Comparison of ENCODE assay signal across 21 cellular contexts in genomic region chr12:98738539-98738938, GRCh38.
DNase-seq lines count a peak whose midpoint lies in the region; ATAC-seq and TF ChIP-seq lines count a peak whose summit lies in the region.
"Had no signal": no experiment of that assay in that cellular context is flagged by ENCODE, and none has a peak within 500 bp of the region (broad histone marks: within the 10 kb centered on the region; RNA-seq: fewer than 3 reads in every experiment).

No MANE protein-coding gene starts in this region.

- H3K4me1 ChIP-seq in mesendoderm (ENCODE audit: control insufficient read depth, low read depth, low read length) (peaks cover 5% of the 10 kb centered on the region), MM.1S (ENCODE audit: low read length) (no peaks in the 10 kb centered on the region)

- H3K9me3 ChIP-seq in MM.1S (replicated peaks; ENCODE audit: insufficient read depth, low read length), result no peaks in the 10 kb centered on the region

- H4K5ac ChIP-seq in mesendoderm (ENCODE audit: low read length), result no peak overlapping the region

- no peak overlapping the region for H2BK5ac ChIP-seq in mesendoderm (ENCODE audit: low read length)

- no peaks in the 10 kb centered on the region for H3F3A ChIP-seq in MM.1S (ENCODE audit: insufficient read depth, low read length)

- WGBS in mesendoderm (ENCODE audit: extremely low coverage, insufficient coverage, low lambda C conversion rate), result no CpG with 5 or more reads among the region's 2 CpGs

- H3K36me3 Mint-ChIP-seq in activated CD4-positive, alpha-beta T cell treated with anti-CD3 and anti-CD28 coated beads, Interleukin-2, amount 10 ng/mL, durations not matched to agents 24 days and 14 days (ENCODE audit: low read depth), result peaks cover 18% of the 10 kb centered on the region
- peaks cover under 1% of the 10 kb centered on the region for H3K36me3 Mint-ChIP-seq in activated naive CD8-positive, alpha-beta T cell treated with anti-CD3 and anti-CD28 coated beads, Interleukin-2, amount 50 U/mL, for 24 hours (ENCODE audit: low read depth)
- peaks cover 5% of the 10 kb centered on the region for H3K36me3 Mint-ChIP-seq in activated naive CD8-positive, alpha-beta T cell treated with anti-CD3 and anti-CD28 coated beads for 36 hours
- peaks cover 22% of the 10 kb centered on the region for H3K36me3 Mint-ChIP-seq in activated T-helper 1 cell treated with anti-CD3 and anti-CD28 coated beads, Interleukin-12 subunit alpha, Interleukin-12 subunit beta, Interleukin-2, Interleukin-4 antibody, amounts not matched to agents 30 ng/mL and 10 ng/mL and 1 ng/mL, durations not matched to agents 14 hours and 24 hours and 36 hours (ENCODE audit: low read depth)

- no peaks in the 10 kb centered on the region for H3K9me2 ChIP-seq in MM.1S (replicated peaks; ENCODE audit: insufficient read depth, low read length)

- no peak for TF ChIP-seq CTCF in MM.1S (IDR thresholded peaks at IDR 0.05; ENCODE audit: low read length)

- H2AFZ ChIP-seq in MM.1S (ENCODE audit: low read length), result no peak overlapping the region

- H3K27ac ChIP-seq in mesendoderm (ENCODE audit: low read depth, low read length) (no peak overlapping the region), MM.1S (ENCODE audit: low read length) (no peak overlapping the region)
- H3K27ac ChIP-seq: C4-2B had no signal

- H3K79me1 ChIP-seq in mesendoderm (ENCODE audit: low read length), result no peaks in the 10 kb centered on the region

- H3K4ac ChIP-seq in mesendoderm (ENCODE audit: low read depth, low read length), result no peak overlapping the region

- peaks cover 63% of the 10 kb centered on the region for H3K4me1 Mint-ChIP-seq in activated CD4-positive, alpha-beta T cell treated with anti-CD3 and anti-CD28 coated beads, Interleukin-2, amount 10 ng/mL, durations not matched to agents 24 days and 14 days
- H3K4me1 Mint-ChIP-seq in activated naive CD8-positive, alpha-beta T cell treated with anti-CD3 and anti-CD28 coated beads, Interleukin-2, amount 50 U/mL, for 24 hours, result peaks cover 38% of the 10 kb centered on the region
- peaks cover 7% of the 10 kb centered on the region for H3K4me1 Mint-ChIP-seq in activated naive CD8-positive, alpha-beta T cell treated with anti-CD3 and anti-CD28 coated beads for 36 hours
- H3K4me1 Mint-ChIP-seq in activated T-helper 1 cell treated with anti-CD3 and anti-CD28 coated beads, Interleukin-12 subunit alpha, Interleukin-12 subunit beta, Interleukin-2, Interleukin-4 antibody, amounts not matched to agents 30 ng/mL and 10 ng/mL and 1 ng/mL, durations not matched to agents 14 hours and 24 hours and 36 hours (ENCODE audit: low read depth), result peaks cover 54% of the 10 kb centered on the region
- H3K4me1 Mint-ChIP-seq: IgD-negative memory B cell had no signal

- no peak overlapping the region for H2BK15ac ChIP-seq in mesendoderm (replicated peaks; ENCODE audit: low read depth)

- H3K27me3 Mint-ChIP-seq in activated CD4-positive, alpha-beta T cell treated with anti-CD3 and anti-CD28 coated beads, Interleukin-2, amount 10 ng/mL, durations not matched to agents 24 days and 14 days, result no peaks in the 10 kb centered on the region
- H3K27me3 Mint-ChIP-seq in activated naive CD8-positive, alpha-beta T cell treated with anti-CD3 and anti-CD28 coated beads, Interleukin-2, amount 50 U/mL, for 24 hours, result peaks cover 14% of the 10 kb centered on the region
- peaks cover 17% of the 10 kb centered on the region for H3K27me3 Mint-ChIP-seq in activated naive CD8-positive, alpha-beta T cell treated with anti-CD3 and anti-CD28 coated beads for 36 hours
- H3K27me3 Mint-ChIP-seq in activated T-helper 1 cell treated with anti-CD3 and anti-CD28 coated beads, Interleukin-12 subunit alpha, Interleukin-12 subunit beta, Interleukin-2, Interleukin-4 antibody, amounts not matched to agents 30 ng/mL and 10 ng/mL and 1 ng/mL, durations not matched to agents 14 hours and 24 hours and 36 hours (ENCODE audit: insufficient read depth), result no peaks in the 10 kb centered on the region
- H3K27me3 Mint-ChIP-seq: IgD-negative memory B cell had no signal

- H3K36me3 ChIP-seq in mesendoderm (ENCODE audit: control insufficient read depth, insufficient read depth, low read length) (no peaks in the 10 kb centered on the region), MM.1S (replicated peaks; ENCODE audit: insufficient read depth, low read length) (no peaks in the 10 kb centered on the region)

- no peak for DNase-seq in activated CD4-positive, alpha-beta T cell treated with anti-CD3 and anti-CD28 coated beads, Interleukin-2, amount 10 ng/mL, durations not matched to agents 24 days and 14 days
- no peak for DNase-seq in activated CD4-positive, alpha-beta T cell treated with anti-CD3 and anti-CD28 coated beads, Interleukin-2, amount 50 U/mL, for 48 hours
- DNase-seq in activated naive CD8-positive, alpha-beta T cell treated with anti-CD3 and anti-CD28 coated beads, Interleukin-2, amount 50 U/mL, for 24 hours, result no peak
- no peak for DNase-seq in activated naive CD8-positive, alpha-beta T cell treated with anti-CD3 and anti-CD28 coated beads for 36 hours
- DNase-seq in activated T-helper 1 cell treated with anti-CD3 and anti-CD28 coated beads, Interleukin-12 subunit alpha, Interleukin-12 subunit beta, Interleukin-2, Interleukin-4 antibody, amounts not matched to agents 30 ng/mL and 10 ng/mL and 1 ng/mL, durations not matched to agents 14 hours and 24 hours and 36 hours (ENCODE audit: low spot score), result no peak
- DNase-seq in mesendoderm (no peak), MM.1S (no peak)
- DNase-seq: Calu3; CD8-positive, alpha-beta memory T cell; DMS153; GF-D8; Karpas-422; NCI-H1694; NCI-H2081 treated with DMSO at 0.1 percent for 48 hours; NCI-H510A; NK-92 treated with Interleukin-12 subunit alpha and Interleukin-12 subunit beta, amount 100 ng/mL, for 24 hours; SIG-M5 had no signal

- H3K4me3 Mint-ChIP-seq in activated CD4-positive, alpha-beta T cell treated with anti-CD3 and anti-CD28 coated beads, Interleukin-2, amount 10 ng/mL, durations not matched to agents 24 days and 14 days, result peak overlapping the region; percentile 36
- no peak overlapping the region for H3K4me3 Mint-ChIP-seq in activated naive CD8-positive, alpha-beta T cell treated with anti-CD3 and anti-CD28 coated beads, Interleukin-2, amount 50 U/mL, for 24 hours
- H3K4me3 Mint-ChIP-seq in activated naive CD8-positive, alpha-beta T cell treated with anti-CD3 and anti-CD28 coated beads for 36 hours, result no peak overlapping the region
- H3K4me3 Mint-ChIP-seq in activated T-helper 1 cell treated with anti-CD3 and anti-CD28 coated beads, Interleukin-12 subunit alpha, Interleukin-12 subunit beta, Interleukin-2, Interleukin-4 antibody, amounts not matched to agents 30 ng/mL and 10 ng/mL and 1 ng/mL, durations not matched to agents 14 hours and 24 hours and 36 hours, result no peak overlapping the region
- H3K4me3 Mint-ChIP-seq: CD8-positive, alpha-beta memory T cell; IgD-negative memory B cell had no signal

- H3K27ac Mint-ChIP-seq in activated CD4-positive, alpha-beta T cell treated with anti-CD3 and anti-CD28 coated beads, Interleukin-2, amount 10 ng/mL, durations not matched to agents 24 days and 14 days, result peak overlapping the region; percentile 64
- H3K27ac Mint-ChIP-seq in activated naive CD8-positive, alpha-beta T cell treated with anti-CD3 and anti-CD28 coated beads, Interleukin-2, amount 50 U/mL, for 24 hours, result no peak overlapping the region
- no peak overlapping the region for H3K27ac Mint-ChIP-seq in activated naive CD8-positive, alpha-beta T cell treated with anti-CD3 and anti-CD28 coated beads for 36 hours
- H3K27ac Mint-ChIP-seq in activated T-helper 1 cell treated with anti-CD3 and anti-CD28 coated beads, Interleukin-12 subunit alpha, Interleukin-12 subunit beta, Interleukin-2, Interleukin-4 antibody, amounts not matched to agents 30 ng/mL and 10 ng/mL and 1 ng/mL, durations not matched to agents 14 hours and 24 hours and 36 hours, result peak overlapping the region; percentile 18
- H3K27ac Mint-ChIP-seq: IgD-negative memory B cell had no signal

- H2BK120ac ChIP-seq in mesendoderm (ENCODE audit: low read depth, low read length), result no peak overlapping the region

- no peaks in the 10 kb centered on the region for H3K79me2 ChIP-seq in mesendoderm (ENCODE audit: control insufficient read depth, insufficient read depth, low read length)
- no peaks in the 10 kb centered on the region for H3K79me2 ChIP-seq in MM.1S (ENCODE audit: low read length)

- no peak overlapping the region for H4K8ac ChIP-seq in mesendoderm (ENCODE audit: low read depth, low read length)

- no peaks in the 10 kb centered on the region for H3K9me3 Mint-ChIP-seq in activated CD4-positive, alpha-beta T cell treated with anti-CD3 and anti-CD28 coated beads, Interleukin-2, amount 10 ng/mL, durations not matched to agents 24 days and 14 days
- H3K9me3 Mint-ChIP-seq in activated naive CD8-positive, alpha-beta T cell treated with anti-CD3 and anti-CD28 coated beads, Interleukin-2, amount 50 U/mL, for 24 hours, result no peaks in the 10 kb centered on the region
- H3K9me3 Mint-ChIP-seq in activated naive CD8-positive, alpha-beta T cell treated with anti-CD3 and anti-CD28 coated beads for 36 hours, result no peaks in the 10 kb centered on the region
- no peaks in the 10 kb centered on the region for H3K9me3 Mint-ChIP-seq in activated T-helper 1 cell treated with anti-CD3 and anti-CD28 coated beads, Interleukin-12 subunit alpha, Interleukin-12 subunit beta, Interleukin-2, Interleukin-4 antibody, amounts not matched to agents 30 ng/mL and 10 ng/mL and 1 ng/mL, durations not matched to agents 14 hours and 24 hours and 36 hours
- H3K9me3 Mint-ChIP-seq: CD8-positive, alpha-beta memory T cell had no signal

- H3K4me2 ChIP-seq in mesendoderm (ENCODE audit: low read length) (no peak overlapping the region), MM.1S (ENCODE audit: low read depth, low read length) (no peak overlapping the region)

- H3K9ac ChIP-seq in mesendoderm (ENCODE audit: low read length), result no peak overlapping the region
- H3K9ac ChIP-seq in MM.1S (ENCODE audit: low read length), result no peak overlapping the region

- H3K23ac ChIP-seq in mesendoderm (ENCODE audit: low read length), result no peak overlapping the region

- H3K27me3 ChIP-seq in mesendoderm (ENCODE audit: insufficient read depth, low read length, poor library complexity), result no peaks in the 10 kb centered on the region
- no peaks in the 10 kb centered on the region for H3K27me3 ChIP-seq in MM.1S (replicated peaks; ENCODE audit: insufficient read depth, low read length)

- H2AK5ac ChIP-seq in mesendoderm (ENCODE audit: low read length), result peak overlapping the region; percentile 19

- H3K18ac ChIP-seq in mesendoderm (ENCODE audit: low read length), result no peak overlapping the region

- H4K20me1 ChIP-seq in MM.1S (ENCODE audit: insufficient read depth, low read length), result no peaks in the 10 kb centered on the region

- H3K56ac ChIP-seq in mesendoderm (ENCODE audit: low read length), result no peak overlapping the region

- peak; percentile 17 for ATAC-seq in activated naive CD8-positive, alpha-beta T cell treated with anti-CD3 and anti-CD28 coated beads, Interleukin-2, amount 50 U/mL, for 24 hours
- ATAC-seq in HG02885 (IDR thresholded peaks at IDR 0.05; ENCODE audit: poor library complexity, unreplicated experiment), result no peak
- ATAC-seq: Panc1 had no signal

- intact Hi-C loops in activated CD4-positive, alpha-beta T cell treated with anti-CD3 and anti-CD28 coated beads, Interleukin-2, amount 10 ng/mL, durations not matched to agents 24 days and 14 days (cut with micrococcal nuclease), result no loop called here
- intact Hi-C loops in activated T-helper 1 cell treated with anti-CD3 and anti-CD28 coated beads, Interleukin-12 subunit alpha, Interleukin-12 subunit beta, Interleukin-2, Interleukin-4 antibody, amounts not matched to agents 30 ng/mL and 10 ng/mL and 1 ng/mL, durations not matched to agents 14 hours and 24 hours and 36 hours (cut with micrococcal nuclease), result no loop called here

- no peak overlapping the region for H3K4me3 ChIP-seq in mesendoderm (ENCODE audit: low read length)
- H3K4me3 ChIP-seq in MM.1S (ENCODE audit: low read length), result no peak overlapping the region

Comparison
In these comparisons a context has a peak if more than half of its experiments do, and no peak if none do; other contexts are left out.
1. H3K27ac Mint-ChIP-seq: peak in activated CD4-positive, alpha-beta T cell treated with anti-CD3 and anti-CD28 coated beads, Interleukin-2, amount 10 ng/mL, durations not matched to agents 24 days and 14 days (single experiment) and activated T-helper 1 cell treated with anti-CD3 and anti-CD28 coated beads, Interleukin-12 subunit alpha, Interleukin-12 subunit beta, Interleukin-2, Interleukin-4 antibody, amounts not matched to agents 30 ng/mL and 10 ng/mL and 1 ng/mL, durations not matched to agents 14 hours and 24 hours and 36 hours (single experiment); none in activated naive CD8-positive, alpha-beta T cell treated with anti-CD3 and anti-CD28 coated beads, Interleukin-2, amount 50 U/mL, for 24 hours (single experiment) and activated naive CD8-positive, alpha-beta T cell treated with anti-CD3 and anti-CD28 coated beads for 36 hours (single experiment).